Comparison of ENCODE assay signal across 8 cellular contexts in the genomic region with DNA sequence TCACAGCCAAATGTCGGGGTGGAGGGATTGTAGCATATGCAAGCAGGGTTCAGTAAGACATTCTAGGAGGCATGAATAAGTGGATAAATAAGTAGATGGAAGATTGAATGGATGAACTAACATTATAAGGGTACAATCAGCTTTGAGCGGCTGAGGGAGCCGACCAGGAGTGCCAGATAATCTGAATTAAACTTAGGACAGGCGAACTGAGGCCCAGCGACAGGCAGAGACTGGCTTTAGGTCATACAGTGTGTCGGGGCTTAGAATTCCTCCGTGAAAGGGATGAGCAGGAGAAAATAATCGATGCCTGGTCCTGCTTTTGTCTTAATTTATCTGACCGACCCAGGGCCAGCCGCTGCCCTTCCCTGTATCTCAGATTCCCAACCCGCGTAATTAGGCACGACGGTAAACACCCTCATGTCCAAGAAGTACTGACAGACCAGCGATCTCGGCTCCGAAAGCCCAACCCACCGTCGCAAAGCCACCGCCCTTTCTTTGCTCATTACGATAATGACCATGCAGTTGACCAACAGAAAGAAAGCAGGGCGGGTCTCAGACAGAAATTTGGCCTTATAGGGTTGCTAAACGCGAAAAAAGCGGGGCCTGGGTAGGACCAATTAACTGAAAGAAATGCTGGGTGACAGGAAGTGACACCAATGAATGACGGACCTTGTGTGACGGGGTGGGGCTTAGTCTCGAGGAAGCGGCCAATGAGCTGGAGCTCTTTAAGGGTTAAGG. TPM values are rescaled to one million over a fixed set of nuclear protein-coding genes. Genes with fewer than 3 reads are reported as not detected.
DNase-seq lines count a peak whose midpoint lies in the region; ATAC-seq, FAIRE-seq and TF ChIP-seq lines count a peak whose summit lies in the region.

No MANE protein-coding gene starts in this region.

- peaks cover 9% of the 10 kb centered on the region for H3K4me1 ChIP-seq in upper lobe of right lung

- H3K9me3 ChIP-seq in upper lobe of right lung: no peaks in the 10 kb centered on the region

- H3K27me3 ChIP-seq in upper lobe of right lung: no peaks in the 10 kb centered on the region

- TF ChIP-seq CTCF in upper lobe of right lung (IDR thresholded peaks at IDR 0.05): no peak

- H3K4me3 ChIP-seq in upper lobe of right lung: peak overlapping the region; percentile 74

- H3K27ac ChIP-seq in upper lobe of right lung: peak overlapping the region; percentile 100

- ATAC-seq in HG02678 (IDR thresholded peaks at IDR 0.05; ENCODE audit: unreplicated experiment): peak; percentile 91
- ATAC-seq in left cardiac atrium: peak; percentile 94 to 95
- peak; percentile 94 for ATAC-seq in upper lobe of right lung

- TF ChIP-seq POLR2A in GM12891 (IDR thresholded peaks at IDR 0.05; ENCODE audit: low read depth, low read length): peak; percentile 84

- no peaks in the 10 kb centered on the region for H3K36me3 ChIP-seq in upper lobe of right lung

- peak; percentile 68 for DNase-seq in GM12891 (ENCODE audit: insufficient read length, low spot score)
- DNase-seq in NCI-H1105 treated with DMSO at 0.1 percent for 48 hours (lab: John Stamatoyannopoulos, UW): peak; percentile 100
- peak; percentile 99 for DNase-seq in SKM-1 treated with dmso at 0.1 percent for 144 hours (lab: John Stamatoyannopoulos, UW; ENCODE audit: unreplicated experiment)
- DNase-seq in amniotic stem cell (lab: John Stamatoyannopoulos, UW): peak; percentile 99
- peak; percentile 93 for DNase-seq in left cardiac atrium
- peak; percentile 85 to 99 (median 92) for DNase-seq in posterior cingulate gyrus
- peak; percentile 93 for DNase-seq in upper lobe of right lung

- intact Hi-C loops in left cardiac atrium (cut with DNase I): no loop called here
- intact Hi-C loops in posterior cingulate gyrus (cut with DNase I): loop anchor here (1.0 to 10.0 kb wide), 2 partner anchors 9 to 113 kb away; a partner anchor contains a TSS
- intact Hi-C loops in upper lobe of right lung (cut with DNase I): no loop called here

- no peak for FAIRE-seq in GM12891 (lab: Jason Lieb, UNC)

TF ChIP-seq in GM12891, 5 proteins besides CTCF, POLR2A, EP300 and RAD21:
- peak; percentile 67 for TF ChIP-seq TAF1 (IDR thresholded peaks at IDR 0.05; ENCODE audit: low read depth, low read length)
- TF ChIP-seq POLR2AphosphoS5 (IDR thresholded peaks at IDR 0.05; ENCODE audit: low read depth, low read length): peak; percentile 92
- TF ChIP-seq POU2F2 (IDR thresholded peaks at IDR 0.05; ENCODE audit: low read depth, low read length): 0 out of 2 replicates have a peak, but pooled peaks have one; percentile 48
- no peak for TF ChIP-seq SPI1 (IDR thresholded peaks at IDR 0.05; ENCODE audit: low read depth, low read length)
- TF ChIP-seq PAX5 (IDR thresholded peaks at IDR 0.05; ENCODE audit: insufficient read depth, low read length, severe bottlenecking): no peak

RNA-seq across cellular contexts. Expression of a gene that starts 0.5 kb away (rescaled TPM):
- 80.1 TPM for polyA plus RNA-seq in GM12891 (2012; ENCODE audit: low read depth, missing spikeins)
- total RNA-seq in left cardiac atrium: 10 to 100 TPM; 43.3 to 45.0 TPM
- 25.2 TPM for total RNA-seq in upper lobe of right lung

RNA-seq across cellular contexts. Expression of a gene that starts 6.2 kb away (rescaled TPM):
- polyA plus RNA-seq in GM12891 (2012; ENCODE audit: low read depth, missing spikeins): not detected
- total RNA-seq in left cardiac atrium (not detected), upper lobe of right lung (not detected)

RNA-seq across cellular contexts. Expression of a gene that starts 8.9 kb away (rescaled TPM):
- 82.0 TPM for polyA plus RNA-seq in GM12891 (2012; ENCODE audit: low read depth, missing spikeins)
- total RNA-seq in left cardiac atrium: 10 to 100 TPM; 76.4 to 88.0 TPM
- total RNA-seq in upper lobe of right lung: 100 TPM

RNA-seq across cellular contexts. Expression of a gene that starts 23.6 kb away (rescaled TPM):
- not detected for polyA plus RNA-seq in GM12891 (2012; ENCODE audit: low read depth, missing spikeins)
- total RNA-seq in left cardiac atrium (1 to 10 TPM; 2.2 to 3.5 TPM), upper lobe of right lung (29.0 TPM)

RNA-seq across cellular contexts. Expression of a gene that starts 31.3 kb away (rescaled TPM):
- 4.9 TPM for polyA plus RNA-seq in GM12891 (2012; ENCODE audit: low read depth, missing spikeins)
- total RNA-seq in left cardiac atrium: 1 to 10 TPM; 3.9 to 5.0 TPM
- total RNA-seq in upper lobe of right lung: 6.8 TPM

Comparison
In these comparisons a context has a peak if more than half of its experiments do, and no peak if none do; other contexts are left out.
1. Peak in every context shown above with its lines: DNase-seq, ATAC-seq, H3K4me3 ChIP-seq and H3K27ac ChIP-seq.